8 cellular contexts compared by ENCODE assay signal in the genomic region with DNA sequence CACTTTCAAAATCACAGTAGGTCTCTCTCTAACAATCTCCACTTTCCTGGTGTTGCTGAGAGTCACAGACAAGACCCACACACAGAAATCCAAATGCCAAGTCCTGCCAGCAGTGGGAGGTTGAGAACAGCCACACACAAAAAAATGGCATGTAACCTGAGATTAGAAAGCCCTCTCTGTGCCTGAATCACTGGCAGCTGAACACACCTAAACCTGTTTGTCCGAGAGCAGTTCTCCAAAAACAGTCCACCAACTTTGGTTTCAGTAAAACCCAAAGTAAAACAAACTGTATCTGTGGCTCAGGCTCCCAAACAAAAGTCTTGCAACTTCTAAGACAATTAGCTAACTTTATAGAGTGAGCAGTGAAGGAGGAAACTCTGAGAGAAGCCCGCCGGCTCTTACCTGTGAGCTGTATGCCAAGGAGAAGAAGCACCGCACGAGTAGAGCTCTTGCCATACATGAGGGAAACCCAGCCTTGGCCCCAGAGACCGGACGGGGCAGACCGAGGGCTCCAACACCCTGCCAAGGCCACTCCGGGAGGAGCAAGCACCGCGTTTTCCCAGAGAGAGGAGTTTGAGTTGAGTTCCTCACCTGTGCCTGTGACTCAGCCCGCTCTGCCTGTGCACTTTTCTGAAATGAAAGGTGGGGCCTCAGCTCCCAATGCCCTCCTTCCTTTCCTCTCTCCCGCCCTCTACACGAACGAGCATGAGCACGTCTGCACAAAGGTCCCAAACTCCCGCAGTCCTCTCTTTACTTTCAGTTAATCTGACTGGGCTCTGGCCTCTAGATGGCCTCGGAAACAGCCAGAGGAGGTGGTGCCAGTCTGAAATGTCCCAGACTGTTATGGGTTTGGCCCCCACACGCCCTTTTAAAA. TPM values are rescaled to one million over a fixed set of nuclear protein-coding genes. Genes with fewer than 3 reads are reported as not detected.
DNase-seq lines count a peak whose midpoint lies in the region; ATAC-seq and TF ChIP-seq lines count a peak whose summit lies in the region.

Gene MPZL2, minus strand, starts transcription at position 604 of the 874 bp plus-strand sequence. Its CDS starts 144 bp downstream, at position 460.

- intact Hi-C loops in activated CD4-positive, alpha-beta memory T cell treated with anti-CD3 and anti-CD28 coated beads for 36 hours (cut with micrococcal nuclease) = no loop called here
- intact Hi-C loops in cardiac septum (cut with DNase I) (no loop called here), psoas muscle (cut with DNase I) (loop anchor here in 1 of 2 donors (5.0 kb wide), 1 partner anchor 52 kb away; no protein-coding TSS in a partner anchor)

- peak; percentile 71 for DNase-seq in activated CD8-positive, alpha-beta memory T cell treated with anti-CD3 and anti-CD28 coated beads for 24 hours
- no peak for DNase-seq in activated CD8-positive, alpha-beta memory T cell treated with anti-CD3 and anti-CD28 coated beads, Interleukin-2, amount 50 U/mL, for 48 hours
- DNase-seq in activated CD4-positive, alpha-beta memory T cell treated with anti-CD3 and anti-CD28 coated beads for 36 hours = peak; percentile 54
- DNase-seq in cardiac septum (ENCODE audit: low spot score) (peak; percentile 78), psoas muscle (peak in 1 of 2 donors; percentile 15), NCI-H82 treated with DMSO at 0.1 percent for 48 hours (lab: John Stamatoyannopoulos, UW; ENCODE audit: unreplicated experiment) (no peak)

- no peak for TF ChIP-seq CTCF in psoas muscle (IDR thresholded peaks at IDR 0.05)

- H3K4me3 ChIP-seq in psoas muscle = peak within 1 kb of the TSS; percentile 55

- H3K36me3 Mint-ChIP-seq in activated CD4-positive, alpha-beta memory T cell treated with anti-CD3 and anti-CD28 coated beads for 36 hours = peaks cover 17% of the 10 kb centered on the region

- H3K9me3 Mint-ChIP-seq in activated CD4-positive, alpha-beta memory T cell treated with anti-CD3 and anti-CD28 coated beads for 36 hours = no peaks in the 10 kb centered on the region

- peak within 1 kb of the TSS; percentile 31 for H3K27ac Mint-ChIP-seq in activated CD4-positive, alpha-beta memory T cell treated with anti-CD3 and anti-CD28 coated beads for 36 hours

- POLR2A ChIA-PET in activated CD4-positive, alpha-beta memory T cell treated with anti-CD3 and anti-CD28 coated beads for 36 hours (lab: Charles Lee) = interaction anchor here (1.0 kb wide), 2 partner anchors 12 to 65 kb away, joined by 3 to 5 read pairs; partner anchors contain the start of gene MPZL3

- no peaks in the 10 kb centered on the region for H3K9me3 ChIP-seq in psoas muscle

- peaks cover 34% of the 10 kb centered on the region for H3K4me1 Mint-ChIP-seq in activated CD4-positive, alpha-beta memory T cell treated with anti-CD3 and anti-CD28 coated beads for 36 hours (ENCODE audit: low read depth)

- no peaks in the 10 kb centered on the region for H3K4me1 ChIP-seq in psoas muscle

- CTCF ChIA-PET in activated CD4-positive, alpha-beta memory T cell treated with anti-CD3 and anti-CD28 coated beads for 36 hours (lab: Charles Lee) = interaction anchor here (0.6 to 1.8 kb wide), 8 partner anchors 12 to 93 kb away, joined by 3 to 7 read pairs (median 4); partner anchors contain the start of gene MPZL3

- H3K27me3 Mint-ChIP-seq in activated CD4-positive, alpha-beta memory T cell treated with anti-CD3 and anti-CD28 coated beads for 36 hours = no peaks in the 10 kb centered on the region

- no peak within 1 kb of the TSS for H3K27ac ChIP-seq in psoas muscle

- ATAC-seq in psoas muscle (peak in 3 of 4 donors; percentile 47 to 49 (median 48)), HG03175 (IDR thresholded peaks at IDR 0.05; ENCODE audit: unreplicated experiment) (no peak), GM21447 (IDR thresholded peaks at IDR 0.05; ENCODE audit: unreplicated experiment) (no peak)

- peak within 1 kb of the TSS; percentile 72 for H3K4me3 Mint-ChIP-seq in activated CD4-positive, alpha-beta memory T cell treated with anti-CD3 and anti-CD28 coated beads for 36 hours

- WGBS in psoas muscle, 3 donors = 6 to 12% (median 8%) methylated on average over 19 of the region's 19 CpGs

- H3K27me3 ChIP-seq in psoas muscle (ENCODE audit: insufficient read depth in 3 of 3, low read length in 2 of 3) = peaks cover 4 to 50% (median 7%) of the 10 kb centered on the region in 3 donors

- no peaks in the 10 kb centered on the region for H3K36me3 ChIP-seq in psoas muscle (ENCODE audit: insufficient read depth in 1 of 2, low read depth in 1 of 2)

RNA-seq across cellular contexts. Expression of gene MPZL2, which starts in this region (rescaled TPM):
- total RNA-seq in activated CD4-positive, alpha-beta memory T cell treated with anti-CD3 and anti-CD28 coated beads for 36 hours = 10 to 100 TPM; 15.8 to 17.8 TPM
- total RNA-seq in cardiac septum = 24.2 TPM
- 1 to 10 TPM; 1.1 to 8.1 (median 3.5) TPM for total RNA-seq in psoas muscle
- 1 to 10 TPM; 1.0 to 3.9 (median 2.7) TPM for polyA plus RNA-seq in psoas muscle

Comparison
In these comparisons a context has a peak if more than half of its experiments do, and no peak if none do; other contexts are left out.
1. DNase-seq: peak in activated CD8-positive, alpha-beta memory T cell treated with anti-CD3 and anti-CD28 coated beads for 24 hours (single experiment), activated CD4-positive, alpha-beta memory T cell treated with anti-CD3 and anti-CD28 coated beads for 36 hours (single experiment) and cardiac septum (single experiment); none in activated CD8-positive, alpha-beta memory T cell treated with anti-CD3 and anti-CD28 coated beads, Interleukin-2, amount 50 U/mL, for 48 hours (single experiment) and NCI-H82 treated with DMSO at 0.1 percent for 48 hours (single experiment).
2. ATAC-seq: peak in psoas muscle (3 of 4); none in HG03175 (single experiment) and GM21447 (single experiment).